Comparison of ENCODE assay signal across 5 cellular contexts in genomic region chr2:132698347-132698746, GRCh38. TPM values are rescaled to one million over a fixed set of nuclear protein-coding genes. Genes with fewer than 3 reads are reported as not detected.
"Had no signal": no experiment of that assay in that cellular context is flagged by ENCODE, and none has a peak within 500 bp of the region (broad histone marks: within the 10 kb centered on the region; RNA-seq: fewer than 3 reads in every experiment).

No MANE protein-coding gene starts in this region.

RNA-seq across cellular contexts. Expression of gene LYPD1, which starts 28.3 kb away (rescaled TPM):
- total RNA-seq: MCF 10A; Right ventricle myocardium superior; T-helper 1 cell treated with Interleukin-12 subunit alpha and Interleukin-12 subunit beta and Interleukin-4 antibody, amounts not matched to agents 30 ng/mL and 1 ng/mL, for 36 hours; T-helper 17 cell; T-helper 2 cell treated with Interferon-gamma antibody and Interleukin-4, amounts not matched to agents 100 ng/mL and 5 ng/mL, for 36 hours had no signal
